8 cellular contexts compared by ENCODE assay signal in genomic region chr2:111505243-111505642, GRCh38.
DNase-seq lines count a peak whose midpoint lies in the region; ATAC-seq and TF ChIP-seq lines count a peak whose summit lies in the region.
"Not testable (repeated sequence)": the region's sequence is repeated elsewhere in the genome, so short reads cannot be mapped to it uniquely, and the experiment has no call there.

No MANE protein-coding gene starts in this region.

- H4K20me1 ChIP-seq in IMR-90 (ENCODE audit: insufficient read depth, low read length): not testable (repeated sequence)

- intact Hi-C loops in IMR-90 (cut with micrococcal nuclease); activated CD4-positive, alpha-beta memory T cell treated with anti-CD3 and anti-CD28 coated beads for 36 hours (cut with micrococcal nuclease); activated T-helper 1 cell treated with anti-CD3 and anti-CD28 coated beads, Interleukin-12 subunit alpha, Interleukin-12 subunit beta, Interleukin-2, Interleukin-4 antibody, amounts not matched to agents 30 ng/mL and 10 ng/mL and 1 ng/mL, durations not matched to agents 14 hours and 24 hours and 36 hours (cut with micrococcal nuclease): not testable (repeated sequence)

- H3K4ac ChIP-seq in IMR-90 (ENCODE audit: low read depth, low read length): not testable (repeated sequence)

- H4K5ac ChIP-seq in IMR-90 (ENCODE audit: low read depth, low read length): peak overlapping the region; percentile 87; the same call in 1 of the 2 replicates

- H3K23ac ChIP-seq in IMR-90 (ENCODE audit: low read depth, low read length): not testable (repeated sequence)

- peak overlapping the region; percentile 38 for H3K18ac ChIP-seq in IMR-90 (ENCODE audit: low read depth, low read length)

- H3K36me3 ChIP-seq in CD4-positive, CD25-positive, alpha-beta regulatory T cell (ENCODE audit: control insufficient read depth, insufficient read depth, low read length); IMR-90 (ENCODE audit: control insufficient read depth, insufficient read depth, low read length): not testable (repeated sequence)

- TF ChIP-seq POLR2A in IMR-90 (IDR thresholded peaks at IDR 0.05; ENCODE audit: low read depth, low read length): not testable (repeated sequence)

- H3K79me1 ChIP-seq in IMR-90 (ENCODE audit: low read depth in 1 of 2, low read length in 2 of 2): not testable (repeated sequence)

- not testable (repeated sequence) for H3K36me3 Mint-ChIP-seq in CD4-positive, CD25-positive, alpha-beta regulatory T cell; T-helper 1 cell treated with Interleukin-12 subunit alpha and Interleukin-12 subunit beta and Interleukin-4 antibody, amounts not matched to agents 30 μg/mL and 1 μg/mL, for 36 hours (ENCODE audit: low read depth); activated CD4-positive, alpha-beta memory T cell treated with anti-CD3 and anti-CD28 coated beads for 36 hours; activated T-cell treated with anti-CD3 and anti-CD28 coated beads, Interleukin-2, amount 50 U/mL, for 24 hours (ENCODE audit: low read depth); activated T-helper 1 cell treated with anti-CD3 and anti-CD28 coated beads, Interleukin-12 subunit alpha, Interleukin-12 subunit beta, Interleukin-2, Interleukin-4 antibody, amounts not matched to agents 30 ng/mL and 10 ng/mL and 1 ng/mL, durations not matched to agents 14 hours and 24 hours and 36 hours (ENCODE audit: low read depth); activated naive CD4-positive, alpha-beta T cell treated with anti-CD3 and anti-CD28 coated beads, Interleukin-2, amount 50 U/mL, for 72 hours; natural killer cell treated with Interleukin-12 subunit alpha and Interleukin-12 subunit beta and Interleukin-15 and Interleukin-18, amount 100 ng/mL, for 72 hours

- not testable (repeated sequence) for H2AK9ac ChIP-seq in IMR-90 (replicated peaks; ENCODE audit: low read depth, low read length, poor library complexity)

- not testable (repeated sequence) for H3K4me1 ChIP-seq in CD4-positive, CD25-positive, alpha-beta regulatory T cell (ENCODE audit: control insufficient read depth, insufficient read depth, low read length, poor library complexity, severe bottlenecking); IMR-90 (ENCODE audit: control insufficient read depth, insufficient read depth, low read length)

- not testable (repeated sequence) for H3K27me3 Mint-ChIP-seq in CD4-positive, CD25-positive, alpha-beta regulatory T cell; T-helper 1 cell treated with Interleukin-12 subunit alpha and Interleukin-12 subunit beta and Interleukin-4 antibody, amounts not matched to agents 30 μg/mL and 1 μg/mL, for 36 hours (ENCODE audit: low read depth); activated CD4-positive, alpha-beta memory T cell treated with anti-CD3 and anti-CD28 coated beads for 36 hours; activated T-cell treated with anti-CD3 and anti-CD28 coated beads, Interleukin-2, amount 50 U/mL, for 24 hours; activated T-helper 1 cell treated with anti-CD3 and anti-CD28 coated beads, Interleukin-12 subunit alpha, Interleukin-12 subunit beta, Interleukin-2, Interleukin-4 antibody, amounts not matched to agents 30 ng/mL and 10 ng/mL and 1 ng/mL, durations not matched to agents 14 hours and 24 hours and 36 hours (ENCODE audit: insufficient read depth); natural killer cell treated with Interleukin-12 subunit alpha and Interleukin-12 subunit beta and Interleukin-15 and Interleukin-18, amount 100 ng/mL, for 72 hours

- H3K27ac Mint-ChIP-seq in CD4-positive, CD25-positive, alpha-beta regulatory T cell: peak overlapping the region; percentile 28 to 72 (median 49)
- H3K27ac Mint-ChIP-seq in T-helper 1 cell treated with Interleukin-12 subunit alpha and Interleukin-12 subunit beta and Interleukin-4 antibody, amounts not matched to agents 30 μg/mL and 1 μg/mL, for 36 hours: peak overlapping the region; percentile 58
- H3K27ac Mint-ChIP-seq in activated CD4-positive, alpha-beta memory T cell treated with anti-CD3 and anti-CD28 coated beads for 36 hours: not testable (repeated sequence)
- peak overlapping the region; percentile 74 for H3K27ac Mint-ChIP-seq in activated T-cell treated with anti-CD3 and anti-CD28 coated beads, Interleukin-2, amount 50 U/mL, for 24 hours
- H3K27ac Mint-ChIP-seq in activated T-helper 1 cell treated with anti-CD3 and anti-CD28 coated beads, Interleukin-12 subunit alpha, Interleukin-12 subunit beta, Interleukin-2, Interleukin-4 antibody, amounts not matched to agents 30 ng/mL and 10 ng/mL and 1 ng/mL, durations not matched to agents 14 hours and 24 hours and 36 hours: peak overlapping the region; percentile 78
- H3K27ac Mint-ChIP-seq in activated naive CD4-positive, alpha-beta T cell treated with anti-CD3 and anti-CD28 coated beads, Interleukin-2, amount 50 U/mL, for 72 hours: peak overlapping the region; percentile 20 to 44
- peak overlapping the region; percentile 12 to 63 for H3K27ac Mint-ChIP-seq in natural killer cell treated with Interleukin-12 subunit alpha and Interleukin-12 subunit beta and Interleukin-15 and Interleukin-18, amount 100 ng/mL, for 72 hours

- H2BK120ac ChIP-seq in IMR-90 (ENCODE audit: low read depth, low read length): peak overlapping the region; percentile 15; the same call in 1 of the 2 replicates

- H2AK5ac ChIP-seq in IMR-90 (ENCODE audit: low read depth, low read length): peak overlapping the region; percentile 39; the same call in 1 of the 2 replicates

- peak overlapping the region in 1 of 2 experiments; percentile 17; a peak in 1 of 4 replicates for H4K8ac ChIP-seq in IMR-90 (ENCODE audit: low read depth in 2 of 2, low read length in 2 of 2)

- not testable (repeated sequence) for H3K4me3 ChIP-seq in CD4-positive, CD25-positive, alpha-beta regulatory T cell (ENCODE audit: low read depth, low read length); IMR-90 (ENCODE audit: insufficient read depth, low read depth, low read length)

- not testable (repeated sequence) for H3K4me3 Mint-ChIP-seq in CD4-positive, CD25-positive, alpha-beta regulatory T cell; activated CD4-positive, alpha-beta memory T cell treated with anti-CD3 and anti-CD28 coated beads for 36 hours; activated T-cell treated with anti-CD3 and anti-CD28 coated beads, Interleukin-2, amount 50 U/mL, for 24 hours
- H3K4me3 Mint-ChIP-seq in T-helper 1 cell treated with Interleukin-12 subunit alpha and Interleukin-12 subunit beta and Interleukin-4 antibody, amounts not matched to agents 30 μg/mL and 1 μg/mL, for 36 hours: peak overlapping the region; percentile 12
- H3K4me3 Mint-ChIP-seq in activated T-helper 1 cell treated with anti-CD3 and anti-CD28 coated beads, Interleukin-12 subunit alpha, Interleukin-12 subunit beta, Interleukin-2, Interleukin-4 antibody, amounts not matched to agents 30 ng/mL and 10 ng/mL and 1 ng/mL, durations not matched to agents 14 hours and 24 hours and 36 hours: peak overlapping the region; percentile 27
- peak overlapping the region; percentile 54 for H3K4me3 Mint-ChIP-seq in natural killer cell treated with Interleukin-12 subunit alpha and Interleukin-12 subunit beta and Interleukin-15 and Interleukin-18, amount 100 ng/mL, for 72 hours

- not testable (repeated sequence) for H3K9me3 ChIP-seq in CD4-positive, CD25-positive, alpha-beta regulatory T cell (ENCODE audit: control insufficient read depth in 2 of 2, low read length in 2 of 2); IMR-90 (ENCODE audit: control insufficient read depth, insufficient read depth, low read length)

- not testable (repeated sequence) for ATAC-seq in CD4-positive, CD25-positive, alpha-beta regulatory T cell (ENCODE audit: low read depth in 2 of 2); IMR-90 (ENCODE audit: low read depth); natural killer cell treated with Interleukin-12 subunit alpha and Interleukin-12 subunit beta and Interleukin-15 and Interleukin-18, amount 100 ng/mL, for 72 hours
- ATAC-seq in activated naive CD4-positive, alpha-beta T cell treated with anti-CD3 and anti-CD28 coated beads, Interleukin-2, amount 50 U/mL, for 72 hours: peak in 1 of 2 donors; percentile 54

- not testable (repeated sequence) for H3K14ac ChIP-seq in IMR-90 (replicated peaks; ENCODE audit: low read depth, low read length)

- H3K9me3 Mint-ChIP-seq in CD4-positive, CD25-positive, alpha-beta regulatory T cell; T-helper 1 cell treated with Interleukin-12 subunit alpha and Interleukin-12 subunit beta and Interleukin-4 antibody, amounts not matched to agents 30 μg/mL and 1 μg/mL, for 36 hours; activated CD4-positive, alpha-beta memory T cell treated with anti-CD3 and anti-CD28 coated beads for 36 hours; activated T-cell treated with anti-CD3 and anti-CD28 coated beads, Interleukin-2, amount 50 U/mL, for 24 hours; activated T-helper 1 cell treated with anti-CD3 and anti-CD28 coated beads, Interleukin-12 subunit alpha, Interleukin-12 subunit beta, Interleukin-2, Interleukin-4 antibody, amounts not matched to agents 30 ng/mL and 10 ng/mL and 1 ng/mL, durations not matched to agents 14 hours and 24 hours and 36 hours; activated naive CD4-positive, alpha-beta T cell treated with anti-CD3 and anti-CD28 coated beads, Interleukin-2, amount 50 U/mL, for 72 hours; natural killer cell treated with Interleukin-12 subunit alpha and Interleukin-12 subunit beta and Interleukin-15 and Interleukin-18, amount 100 ng/mL, for 72 hours: not testable (repeated sequence)

- not testable (repeated sequence) for H4K91ac ChIP-seq in IMR-90 (ENCODE audit: insufficient read depth, low read depth, low read length)

- H3K56ac ChIP-seq in IMR-90 (ENCODE audit: extremely low read depth, insufficient read depth, low read length): not testable (repeated sequence)

- in situ Hi-C loops in IMR-90 (cut with MboI; ENCODE audit: low sequenced_read_pairs): not testable (repeated sequence)

- not testable (repeated sequence) for H2BK5ac ChIP-seq in IMR-90 (ENCODE audit: low read depth, low read length, poor library complexity, severe bottlenecking)

- dilution Hi-C loops in IMR-90 (cut with HindIII; ENCODE audit: low sequenced_read_pairs, unreplicated experiment): not testable (repeated sequence)

- peak overlapping the region; percentile 62; the same call in 1 of the 3 replicates for H2BK15ac ChIP-seq in IMR-90 (ENCODE audit: low read depth, low read length)

- H3K4me1 Mint-ChIP-seq in CD4-positive, CD25-positive, alpha-beta regulatory T cell: peaks cover 0 to 15% (median 2%) of the 10 kb centered on the region in 4 donors
- H3K4me1 Mint-ChIP-seq in T-helper 1 cell treated with Interleukin-12 subunit alpha and Interleukin-12 subunit beta and Interleukin-4 antibody, amounts not matched to agents 30 μg/mL and 1 μg/mL, for 36 hours (ENCODE audit: low read depth): peaks cover 23% of the 10 kb centered on the region
- H3K4me1 Mint-ChIP-seq in activated CD4-positive, alpha-beta memory T cell treated with anti-CD3 and anti-CD28 coated beads for 36 hours (ENCODE audit: low read depth): peaks cover 44% of the 10 kb centered on the region
- peaks cover 45% of the 10 kb centered on the region for H3K4me1 Mint-ChIP-seq in activated T-cell treated with anti-CD3 and anti-CD28 coated beads, Interleukin-2, amount 50 U/mL, for 24 hours (ENCODE audit: low read depth)
- H3K4me1 Mint-ChIP-seq in activated T-helper 1 cell treated with anti-CD3 and anti-CD28 coated beads, Interleukin-12 subunit alpha, Interleukin-12 subunit beta, Interleukin-2, Interleukin-4 antibody, amounts not matched to agents 30 ng/mL and 10 ng/mL and 1 ng/mL, durations not matched to agents 14 hours and 24 hours and 36 hours (ENCODE audit: low read depth): peaks cover 39% of the 10 kb centered on the region
- H3K4me1 Mint-ChIP-seq in natural killer cell treated with Interleukin-12 subunit alpha and Interleukin-12 subunit beta and Interleukin-15 and Interleukin-18, amount 100 ng/mL, for 72 hours (ENCODE audit: low read depth in 2 of 2): peaks cover 15 to 30% of the 10 kb centered on the region in 2 donors

- not testable (repeated sequence) for H2BK20ac ChIP-seq in IMR-90 (ENCODE audit: low read depth, low read length)

- TF ChIP-seq CTCF in IMR-90 (conservative IDR thresholded peaks at IDR 0.05; ENCODE audit: low read depth, low read length): not testable (repeated sequence)

- not testable (repeated sequence) for H2AFZ ChIP-seq in IMR-90 (replicated peaks; ENCODE audit: low read length, poor library complexity)

- H3K27ac ChIP-seq in CD4-positive, CD25-positive, alpha-beta regulatory T cell (ENCODE audit: insufficient read depth, low read length, poor library complexity, severe bottlenecking): not testable (repeated sequence)
- H3K27ac ChIP-seq in IMR-90 (ENCODE audit: insufficient read depth, low read length): peak overlapping the region; percentile 44; the same call in 1 of the 2 replicates

- BruUV-seq in IMR-90 (replicated peaks; lab: Mats Ljungman, UMichigan): not testable (repeated sequence)

- POLR2A ChIA-PET in IMR-90 (lab: Charles Lee; ENCODE audit: unreplicated experiment); activated CD4-positive, alpha-beta memory T cell treated with anti-CD3 and anti-CD28 coated beads for 36 hours (lab: Charles Lee): not testable (repeated sequence)

- H3K9me1 ChIP-seq in IMR-90 (ENCODE audit: insufficient read depth, low read length): not testable (repeated sequence)

- not testable (repeated sequence) for H3K9ac ChIP-seq in IMR-90 (ENCODE audit: low read depth, low read length)

- H3K4me2 ChIP-seq in IMR-90 (ENCODE audit: low read depth, low read length): not testable (repeated sequence)

- H3K27me3 ChIP-seq in CD4-positive, CD25-positive, alpha-beta regulatory T cell (ENCODE audit: control insufficient read depth, insufficient read depth, low read length); IMR-90 (ENCODE audit: control insufficient read depth, insufficient read depth, low read length): not testable (repeated sequence)

- TF ChIP-seq RAD21 in IMR-90 (IDR thresholded peaks at IDR 0.05; ENCODE audit: low read length): not testable (repeated sequence)

- CTCF ChIA-PET in IMR-90 (lab: Yijun Ruan, JAX); activated CD4-positive, alpha-beta memory T cell treated with anti-CD3 and anti-CD28 coated beads for 36 hours (lab: Charles Lee): not testable (repeated sequence)

- DNase-seq in CD4-positive, CD25-positive, alpha-beta regulatory T cell; IMR-90; activated T-cell treated with anti-CD3 and anti-CD28 coated beads, Interleukin-2, amount 50 U/mL, for 24 hours; activated T-helper 1 cell treated with anti-CD3 and anti-CD28 coated beads, Interleukin-12 subunit alpha, Interleukin-12 subunit beta, Interleukin-2, Interleukin-4 antibody, amounts not matched to agents 30 ng/mL and 10 ng/mL and 1 ng/mL, durations not matched to agents 14 hours and 24 hours and 36 hours (ENCODE audit: low spot score); activated naive CD4-positive, alpha-beta T cell treated with anti-CD3 and anti-CD28 coated beads, Interleukin-2, amount 50 U/mL, for 72 hours (ENCODE audit: low spot score in 2 of 2); natural killer cell treated with Interleukin-12 subunit alpha and Interleukin-12 subunit beta and Interleukin-15 and Interleukin-18, amount 100 ng/mL, for 72 hours (ENCODE audit: low spot score): not testable (repeated sequence)
- DNase-seq in activated CD4-positive, alpha-beta memory T cell treated with anti-CD3 and anti-CD28 coated beads for 36 hours: peak; percentile 25

- WGBS in IMR-90 (ENCODE audit: extremely low coverage in 2 of 2, insufficient read length in 1 of 2), 2 experiments: no CpG with 5 or more reads among the region's 4 CpGs
